8 cellular contexts compared by ENCODE assay signal in the genomic region with DNA sequence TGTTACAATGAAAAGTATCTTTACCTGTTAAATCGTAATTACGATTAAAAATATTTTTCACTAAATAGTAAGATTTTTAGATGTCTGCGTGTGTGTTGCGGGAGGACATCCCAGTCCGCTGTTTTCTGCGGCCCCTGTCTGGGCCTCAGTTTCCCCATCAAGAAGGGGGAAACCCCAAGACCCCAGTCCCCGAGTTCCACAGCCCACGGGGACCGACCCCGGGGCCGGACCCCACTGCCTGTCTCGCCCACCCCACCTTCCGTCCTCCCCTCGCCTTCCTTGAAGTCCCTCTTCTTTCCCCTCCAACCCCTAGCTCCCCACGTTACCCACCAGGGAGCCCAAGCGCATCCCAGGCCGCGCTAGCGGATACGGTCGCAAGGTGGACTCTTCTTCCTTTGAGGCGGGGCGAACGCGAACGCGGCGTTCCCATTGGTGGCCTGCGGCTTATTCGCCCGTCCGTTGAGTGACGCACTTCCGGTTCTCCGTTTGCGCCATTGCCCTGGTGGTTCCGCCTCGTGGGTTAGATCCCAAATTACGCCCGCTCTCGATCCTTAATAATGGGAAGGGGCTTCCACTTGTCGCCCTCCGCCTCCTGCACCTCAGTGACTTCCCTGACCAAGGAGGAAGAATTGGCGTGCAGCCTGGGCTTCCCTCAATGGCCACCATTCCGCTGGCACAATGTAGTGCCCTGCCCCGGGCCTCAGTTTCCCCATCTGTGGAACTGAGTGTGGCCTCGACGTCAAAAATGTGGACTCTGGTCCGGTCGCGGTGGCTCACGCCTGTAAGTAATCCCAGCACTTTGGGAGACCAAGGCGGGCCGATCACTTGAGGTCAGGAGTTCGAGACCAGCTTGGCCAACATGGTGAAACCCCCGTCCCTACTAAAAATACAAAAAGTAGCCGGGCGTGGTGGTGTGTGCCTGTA. TPM values are rescaled to one million over a fixed set of nuclear protein-coding genes. Genes with fewer than 3 reads are reported as not detected.
DNase-seq lines count a peak whose midpoint lies in the region; ATAC-seq and TF ChIP-seq lines count a peak whose summit lies in the region.

A gene with protein sequence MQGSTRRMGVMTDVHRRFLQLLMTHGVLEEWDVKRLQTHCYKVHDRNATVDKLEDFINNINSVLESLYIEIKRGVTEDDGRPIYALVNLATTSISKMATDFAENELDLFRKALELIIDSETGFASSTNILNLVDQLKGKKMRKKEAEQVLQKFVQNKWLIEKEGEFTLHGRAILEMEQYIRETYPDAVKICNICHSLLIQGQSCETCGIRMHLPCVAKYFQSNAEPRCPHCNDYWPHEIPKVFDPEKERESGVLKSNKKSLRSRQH (minus strand): TSS at position 397 of the 924 bp plus-strand sequence. CDS start 11,202 bp downstream, outside the sequence.

- peaks cover 58% of the 10 kb centered on the region for H3K4me1 ChIP-seq in OCI-LY7 (ENCODE audit: insufficient read depth, low read length, poor library complexity, severe bottlenecking)

- peaks cover 20% of the 10 kb centered on the region; the same call in 1 of the 2 replicates for H3K79me2 ChIP-seq in OCI-LY7 (ENCODE audit: insufficient read depth, low read depth, low read length)

- no peaks in the 10 kb centered on the region; the same call in 1 of the 2 replicates for H3K9me3 ChIP-seq in OCI-LY7 (ENCODE audit: low read length)

- DNase-seq in DMS 273 treated with DMSO at 0.1 percent for 48 hours (lab: John Stamatoyannopoulos, UW) (peak; percentile 89), HuH-7.5 (ENCODE audit: low spot score) (peak; percentile 82), OCI-LY7 (ENCODE audit: low spot score) (peak; percentile 98), activated T-cell treated with anti-CD3 and anti-CD28 coated beads for 48 hours (ENCODE audit: low read depth) (peak; percentile 96), epithelial cell of proximal tubule (ENCODE audit: low read depth) (peak; percentile 46), mucosa of gallbladder (ENCODE audit: low spot score) (peak; percentile 98)
- DNase-seq in stimulated activated CD8-positive, alpha-beta memory T cell treated with anti-CD3 and anti-CD28 coated beads, Interleukin-4, amount 100 ng/mL, for 4 hours (ENCODE audit: low read depth in 2 of 2, low spot score in 1 of 2) = peak; percentile 90 to 92

- H3K4me3 ChIP-seq in OCI-LY7 (ENCODE audit: low read depth, low read length, poor library complexity, severe bottlenecking) (peak within 1 kb of the TSS; percentile 84), epithelial cell of proximal tubule (ENCODE audit: low read depth, low read length) (peak within 1 kb of the TSS; percentile 96)

- POLR2A ChIA-PET in OCI-LY7 (lab: Charles Lee) = interaction anchor here (0.5 to 1.5 kb wide), 6 partner anchors 28 to 137 kb away, joined by 3 to 4 read pairs (median 4); no protein-coding TSS in a partner anchor

- no peaks in the 10 kb centered on the region for H4K20me1 ChIP-seq in OCI-LY7 (ENCODE audit: insufficient read depth, low read length)

- no peaks in the 10 kb centered on the region for H3K9me2 ChIP-seq in OCI-LY7 (ENCODE audit: insufficient read depth, low read length)

- CTCF ChIA-PET in OCI-LY7 (lab: Charles Lee; ENCODE audit: unreplicated experiment) = no interaction called here

- H3K27ac ChIP-seq in OCI-LY7 (ENCODE audit: low read depth, low read length, poor library complexity, severe bottlenecking) = peak within 1 kb of the TSS; percentile 54

- no peaks in the 10 kb centered on the region for H3K36me3 ChIP-seq in OCI-LY7 (ENCODE audit: insufficient read depth, low read length)

- peak within 1 kb of the TSS; percentile 85 for H2AFZ ChIP-seq in OCI-LY7 (ENCODE audit: low read length)

- TSS peak; percentile 94 for BruUV-seq in OCI-LY7 (replicated peaks; lab: Mats Ljungman, UMichigan)

- peak within 1 kb of the TSS; percentile 98 for H3K4me2 ChIP-seq in OCI-LY7 (ENCODE audit: low read length)

- TF ChIP-seq CTCF in OCI-LY7 (conservative IDR thresholded peaks at IDR 0.05; ENCODE audit: low read length) (no peak), epithelial cell of proximal tubule (conservative IDR thresholded peaks at IDR 0.05; ENCODE audit: low read depth, low read length) (no peak)

- intact Hi-C loops in OCI-LY7 (cut with micrococcal nuclease; ENCODE audit: unreplicated experiment) = no loop called here

- ATAC-seq in GM21515 (IDR thresholded peaks at IDR 0.05; ENCODE audit: unreplicated experiment) = peak; percentile 95

RNA-seq across cellular contexts. Expression of the gene that starts here (rescaled TPM):
- 51.1 and 52.1 TPM in 2 replicates for total RNA-seq in OCI-LY7 (2014; rRNA removed; shearing (Covaris generic))
- total RNA-seq in OCI-LY7 (2022) (84.0 and 89.4 TPM in 2 replicates), epithelial cell of proximal tubule (67.1 and 86.3 TPM in 2 replicates), mucosa of gallbladder (72.0 TPM)

Comparison
In these comparisons a context has a peak if more than half of its experiments do, and no peak if none do; other contexts are left out.
1. Peak in every context shown above with its lines: DNase-seq, ATAC-seq, H3K4me3 ChIP-seq and H3K27ac ChIP-seq.
2. DNase-seq: peak in every context shown above with its lines; median percentile 98 in OCI-LY7; 98 in mucosa of gallbladder; 96 in activated T-cell treated with anti-CD3 and anti-CD28 coated beads for 48 hours; 91 in stimulated activated CD8-positive, alpha-beta memory T cell treated with anti-CD3 and anti-CD28 coated beads, Interleukin-4, amount 100 ng/mL, for 4 hours; 89 in DMS 273 treated with DMSO at 0.1 percent for 48 hours; 82 in HuH-7.5; 46 in epithelial cell of proximal tubule.